In genomic region chr11:96342971-96343711, GRCh38 we compare ENCODE assay signal across 8 cellular contexts. TPM values are rescaled to one million over a fixed set of nuclear protein-coding genes. Genes with fewer than 3 reads are reported as not detected.
DNase-seq lines count a peak whose midpoint lies in the region; ATAC-seq and TF ChIP-seq lines count a peak whose summit lies in the region.

Gene MAML2, minus strand, starts transcription at chr11:96343195. Its CDS starts 1,300 bp downstream, at chr11:96341895.

- H3K4me1 Mint-ChIP-seq in chondrocyte (ENCODE audit: low read depth), result peaks cover 45% of the 10 kb centered on the region

- DNase-seq in AG10803 (ENCODE audit: low read depth) (peak; percentile 91), NCI-H460 (ENCODE audit: extremely low read depth, low read depth) (peak; percentile 87), chondrocyte (ENCODE audit: low spot score) (peak; percentile 95), kidney glomerular epithelial cell (lab: John Stamatoyannopoulos, UW) (peak; percentile 90)
- peak; percentile 82 to 85 for DNase-seq in activated CD4-positive, alpha-beta T cell treated with anti-CD3 and anti-CD28 coated beads for 24 hours (ENCODE audit: low read depth in 2 of 2)
- DNase-seq in stimulated activated CD4-positive, alpha-beta T cell treated with anti-CD3 and anti-CD28 coated beads, Interleukin-15, amount 100 ng/mL, for 48 hours (ENCODE audit: low read depth in 2 of 2), result peak; percentile 88 to 89

- H3K4me3 Mint-ChIP-seq in chondrocyte (ENCODE audit: unreplicated experiment), result peak within 1 kb of the TSS; percentile 97

- TF ChIP-seq CTCF in AG10803 (conservative IDR thresholded peaks at IDR 0.05; ENCODE audit: low read length), result peak; percentile 88
- TF ChIP-seq CTCF in chondrocyte (IDR thresholded peaks at IDR 0.05), result peak; percentile 99

- peak within 1 kb of the TSS; percentile 63 for H3K4me3 ChIP-seq in AG10803 (ENCODE audit: low read length)

- H3K36me3 Mint-ChIP-seq in chondrocyte (ENCODE audit: low read depth), result no peaks in the 10 kb centered on the region

- H3K27ac Mint-ChIP-seq in chondrocyte (ENCODE audit: unreplicated experiment), result peak within 1 kb of the TSS; percentile 93

- H3K27me3 Mint-ChIP-seq in chondrocyte (ENCODE audit: low read depth), result no peaks in the 10 kb centered on the region

- ATAC-seq in GM19035 (IDR thresholded peaks at IDR 0.05; ENCODE audit: unreplicated experiment) (peak; percentile 85), HG03354 (IDR thresholded peaks at IDR 0.05; ENCODE audit: poor library complexity, severe bottlenecking, unreplicated experiment) (peak; percentile 83)

- peaks cover under 1% of the 10 kb centered on the region for H3K9me3 Mint-ChIP-seq in chondrocyte (ENCODE audit: low read depth)

RNA-seq across cellular contexts. Expression of gene MAML2, which starts in this region (rescaled TPM):
- 4.7 and 5.7 TPM in 2 replicates for total RNA-seq in NCI-H460 (2014; rRNA removed; shearing (Covaris generic))
- polyA plus RNA-seq in NCI-H460 (2014; cell fraction: nucleus; rRNA removed), result 1.4 and 1.9 TPM in 2 replicates
- 19.0 to 25.2 TPM (median 19.1 TPM) in 3 replicates for total RNA-seq in chondrocyte

Comparison
In these comparisons a context has a peak if more than half of its experiments do, and no peak if none do; other contexts are left out.
1. Peak in every context shown above with its lines: DNase-seq, ATAC-seq and H3K4me3 ChIP-seq.